ENCODE assay signal across 8 cellular contexts in the genomic region with DNA sequence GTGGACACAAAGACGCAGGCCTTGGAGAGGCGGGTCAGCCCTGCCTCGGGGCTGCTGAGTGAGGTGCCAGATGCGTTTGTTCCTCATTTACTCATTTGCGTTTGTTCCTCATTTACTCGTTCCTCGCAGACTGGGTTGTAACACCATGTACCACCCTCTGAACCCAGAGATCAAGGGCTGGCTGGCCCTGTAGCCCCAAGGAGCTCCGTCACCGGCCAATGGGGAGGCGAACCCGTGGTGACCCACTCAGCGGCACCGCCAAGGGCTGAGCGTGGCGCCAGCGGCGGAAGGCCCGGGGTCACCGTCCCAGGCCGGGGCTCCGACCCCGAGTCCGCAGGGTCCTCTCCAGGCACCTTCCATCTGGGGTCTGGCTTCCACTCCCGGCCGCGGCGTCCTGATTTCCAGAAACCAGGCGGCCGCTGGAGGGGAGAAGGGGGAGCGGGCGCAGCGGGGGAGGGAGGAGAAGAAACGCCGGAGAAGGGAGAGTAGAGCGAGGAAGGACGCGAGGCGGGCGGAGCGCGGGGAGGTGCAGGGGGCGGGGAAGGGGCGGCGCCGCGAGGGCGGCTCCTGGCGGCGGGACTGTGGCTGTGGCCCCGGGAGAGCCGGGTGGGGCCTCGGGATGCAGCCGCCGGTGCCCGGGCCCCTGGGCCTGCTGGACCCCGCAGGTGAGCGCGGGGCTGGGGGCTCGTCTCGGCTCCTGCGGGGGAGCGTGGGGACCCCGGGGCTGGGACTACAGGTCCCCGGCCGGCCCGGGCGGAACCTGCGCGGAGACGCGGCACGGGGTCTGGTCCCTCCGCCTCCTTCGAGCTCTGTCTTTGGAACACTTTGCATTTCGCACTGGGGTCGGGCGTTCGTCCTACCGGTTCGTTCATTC. TPM values are rescaled to one million over a fixed set of nuclear protein-coding genes. Genes with fewer than 3 reads are reported as not detected.
DNase-seq lines count a peak whose midpoint lies in the region; ATAC-seq and TF ChIP-seq lines count a peak whose summit lies in the region.

Gene TMEM255B (plus strand): TSS at position 576 of the 874 bp plus-strand sequence. CDS start 44 bp downstream, at position 620.

- peak within 1 kb of the TSS; percentile 98 for H3K4me2 ChIP-seq in fibroblast of lung (ENCODE audit: extremely low read depth, insufficient read depth, low read length)

- H4K20me1 ChIP-seq in fibroblast of lung (ENCODE audit: control insufficient read depth, extremely low read depth, insufficient read depth, low read length) = no peaks in the 10 kb centered on the region

- no peaks in the 10 kb centered on the region for H3K9me3 ChIP-seq in fibroblast of lung (ENCODE audit: control insufficient read depth, insufficient read depth, low read depth, low read length)
- H3K9me3 ChIP-seq in naive thymus-derived CD4-positive, alpha-beta T cell (ENCODE audit: control insufficient read depth in 2 of 3, low read length in 3 of 3) = no peaks in the 10 kb centered on the region

- no peaks in the 10 kb centered on the region for H3K36me3 Mint-ChIP-seq in activated T-helper 17 cell treated with anti-CD3 and anti-CD28 coated beads, Interleukin-2, amount 50 U/mL, for 72 hours (ENCODE audit: low read depth)
- H3K36me3 Mint-ChIP-seq in naive thymus-derived CD4-positive, alpha-beta T cell = no peaks in the 10 kb centered on the region
- no peaks in the 10 kb centered on the region for H3K36me3 Mint-ChIP-seq in stimulated activated effector memory CD8-positive, alpha-beta T cell treated with anti-CD3 and anti-CD28 coated beads, Interleukin-12 subunit alpha, Interleukin-12 subunit beta, amount 100 ng/mL, for 72 hours

- no peak within 1 kb of the TSS for H3K27ac ChIP-seq in fibroblast of lung (ENCODE audit: insufficient read depth, low read length)
- H3K27ac ChIP-seq in naive thymus-derived CD4-positive, alpha-beta T cell (ENCODE audit: low read depth, low read length) = no peak within 1 kb of the TSS

- peaks cover 17% of the 10 kb centered on the region for H3K4me1 Mint-ChIP-seq in activated T-helper 17 cell treated with anti-CD3 and anti-CD28 coated beads, Interleukin-2, amount 50 U/mL, for 72 hours
- peaks cover 13 to 21% (median 16%) of the 10 kb centered on the region in 7 donors for H3K4me1 Mint-ChIP-seq in naive thymus-derived CD4-positive, alpha-beta T cell
- peaks cover 20% of the 10 kb centered on the region for H3K4me1 Mint-ChIP-seq in stimulated activated effector memory CD8-positive, alpha-beta T cell treated with anti-CD3 and anti-CD28 coated beads, Interleukin-12 subunit alpha, Interleukin-12 subunit beta, amount 100 ng/mL, for 72 hours

- intact Hi-C loops in naive thymus-derived CD4-positive, alpha-beta T cell (cut with micrococcal nuclease) = loop anchor here in 1 of 2 donors (2.0 kb wide), 1 partner anchor 18 kb away; no protein-coding TSS in a partner anchor

- H3K79me2 ChIP-seq in fibroblast of lung (ENCODE audit: control insufficient read depth, insufficient read depth, low read length) = no peaks in the 10 kb centered on the region

- peak within 1 kb of the TSS; percentile 19 for H3K27ac Mint-ChIP-seq in activated T-helper 17 cell treated with anti-CD3 and anti-CD28 coated beads, Interleukin-2, amount 50 U/mL, for 72 hours
- peak within 1 kb of the TSS in 4 of 9 donors; percentile 35 to 84 (median 59) for H3K27ac Mint-ChIP-seq in naive thymus-derived CD4-positive, alpha-beta T cell
- H3K27ac Mint-ChIP-seq in stimulated activated effector memory CD8-positive, alpha-beta T cell treated with anti-CD3 and anti-CD28 coated beads, Interleukin-12 subunit alpha, Interleukin-12 subunit beta, amount 100 ng/mL, for 72 hours = no peak within 1 kb of the TSS

- TF ChIP-seq CTCF in fibroblast of lung (conservative IDR thresholded peaks at IDR 0.05 in 1 of 2, IDR thresholded peaks at IDR 0.05 in 1 of 2; ENCODE audit: low read depth in 1 of 2, low read length in 2 of 2) = no peak

- H3K36me3 ChIP-seq in fibroblast of lung (ENCODE audit: control insufficient read depth, insufficient read depth, low read length) = no peaks in the 10 kb centered on the region
- H3K36me3 ChIP-seq in naive thymus-derived CD4-positive, alpha-beta T cell (ENCODE audit: control insufficient read depth in 2 of 3, insufficient read depth in 3 of 3, low read length in 3 of 3) = no peaks in the 10 kb centered on the region

- H2AFZ ChIP-seq in fibroblast of lung (ENCODE audit: low read length) = peak within 1 kb of the TSS; percentile 88

- DNase-seq in AML-193 (lab: John Stamatoyannopoulos, UW) (peak; percentile 93 to 96), HT-29 (ENCODE audit: low spot score) (peak; percentile 76), RPMI7951 (ENCODE audit: low read depth) (peak; percentile 60), fibroblast of lung (ENCODE audit: low read depth in 2 of 2) (peak; percentile 62 to 66)
- DNase-seq in naive thymus-derived CD4-positive, alpha-beta T cell = peak; percentile 35 to 80 (median 62)
- DNase-seq in stimulated activated effector memory CD8-positive, alpha-beta T cell treated with anti-CD3 and anti-CD28 coated beads, Interleukin-12 subunit alpha, Interleukin-12 subunit beta, amount 100 ng/mL, for 72 hours (ENCODE audit: low spot score in 2 of 2) = peak; percentile 57 to 81

- H3K4me1 ChIP-seq in fibroblast of lung (ENCODE audit: control insufficient read depth, extremely low read depth, insufficient read depth, low read length) = no peaks in the 10 kb centered on the region
- peaks cover 6 to 14% of the 10 kb centered on the region in 2 donors for H3K4me1 ChIP-seq in naive thymus-derived CD4-positive, alpha-beta T cell (ENCODE audit: control insufficient read depth in 2 of 2, insufficient read depth in 2 of 2, low read length in 2 of 2)

- POLR2A ChIA-PET in naive thymus-derived CD4-positive, alpha-beta T cell (lab: Charles Lee) = no interaction called here

- H3K9ac ChIP-seq in fibroblast of lung (ENCODE audit: insufficient read depth, low read length) = peak within 1 kb of the TSS; percentile 55

- H3K27me3 Mint-ChIP-seq in activated T-helper 17 cell treated with anti-CD3 and anti-CD28 coated beads, Interleukin-2, amount 50 U/mL, for 72 hours = peaks cover 41% of the 10 kb centered on the region
- peaks cover 37 to 63% (median 51%) of the 10 kb centered on the region in 5 donors for H3K27me3 Mint-ChIP-seq in naive thymus-derived CD4-positive, alpha-beta T cell

- peak within 1 kb of the TSS; percentile 62 to 82 (median 72) for H3K4me3 ChIP-seq in fibroblast of lung (replicated peaks in 1 of 4; ENCODE audit: control extremely low read depth in 1 of 4, insufficient read depth in 1 of 4, low read depth in 3 of 4, low read length in 4 of 4)
- H3K4me3 ChIP-seq in naive thymus-derived CD4-positive, alpha-beta T cell (ENCODE audit: low read length) = peak within 1 kb of the TSS; percentile 62

- peak within 1 kb of the TSS; percentile 98 for H3K4me3 Mint-ChIP-seq in activated T-helper 17 cell treated with anti-CD3 and anti-CD28 coated beads, Interleukin-2, amount 50 U/mL, for 72 hours
- H3K4me3 Mint-ChIP-seq in naive thymus-derived CD4-positive, alpha-beta T cell = peak within 1 kb of the TSS; percentile 84 to 97 (median 92)
- H3K4me3 Mint-ChIP-seq in stimulated activated effector memory CD8-positive, alpha-beta T cell treated with anti-CD3 and anti-CD28 coated beads, Interleukin-12 subunit alpha, Interleukin-12 subunit beta, amount 100 ng/mL, for 72 hours = peak within 1 kb of the TSS; percentile 77

- H3K27me3 ChIP-seq in fibroblast of lung (ENCODE audit: control insufficient read depth, insufficient read depth, low read length) = peaks cover 3% of the 10 kb centered on the region
- H3K27me3 ChIP-seq in naive thymus-derived CD4-positive, alpha-beta T cell (ENCODE audit: control insufficient read depth in 2 of 2, insufficient read depth in 2 of 2, low read length in 2 of 2) = peaks cover 4 to 14% of the 10 kb centered on the region in 2 donors

- CTCF ChIA-PET in naive thymus-derived CD4-positive, alpha-beta T cell (lab: Charles Lee) = no interaction called here

- H3K9me3 Mint-ChIP-seq in activated T-helper 17 cell treated with anti-CD3 and anti-CD28 coated beads, Interleukin-2, amount 50 U/mL, for 72 hours = no peaks in the 10 kb centered on the region
- H3K9me3 Mint-ChIP-seq in naive thymus-derived CD4-positive, alpha-beta T cell = peaks cover 0 to 4% (median 0%) of the 10 kb centered on the region in 11 donors
- no peaks in the 10 kb centered on the region for H3K9me3 Mint-ChIP-seq in stimulated activated effector memory CD8-positive, alpha-beta T cell treated with anti-CD3 and anti-CD28 coated beads, Interleukin-12 subunit alpha, Interleukin-12 subunit beta, amount 100 ng/mL, for 72 hours

- peak; percentile 86 for ATAC-seq in GM19395 (IDR thresholded peaks at IDR 0.05; ENCODE audit: unreplicated experiment)
- ATAC-seq in activated T-helper 17 cell treated with anti-CD3 and anti-CD28 coated beads, Interleukin-2, amount 50 U/mL, for 72 hours (replicated peaks) = peak; percentile 98
- ATAC-seq in naive thymus-derived CD4-positive, alpha-beta T cell = peak; percentile 93
- ATAC-seq in stimulated activated effector memory CD8-positive, alpha-beta T cell treated with anti-CD3 and anti-CD28 coated beads, Interleukin-12 subunit alpha, Interleukin-12 subunit beta, amount 100 ng/mL, for 72 hours = peak; percentile 95

RNA-seq across cellular contexts. Expression of gene TMEM255B, which starts in this region (rescaled TPM):
- total RNA-seq in HT-29 (2014; rRNA removed; shearing (Covaris generic)) = 0.81 and 1.6 TPM in 2 replicates
- 0.60 and 0.78 TPM in 2 replicates for total RNA-seq in RPMI7951 (2014; rRNA removed; shearing (Covaris generic))
- total RNA-seq in activated T-helper 17 cell treated with anti-CD3 and anti-CD28 coated beads, Interleukin-2, amount 50 U/mL, for 72 hours = 1 to 10 TPM; 2.0 TPM
- total RNA-seq in fibroblast of lung = 0.26 and 10.4 TPM in 2 replicates
- 2.4 and 4.7 TPM in 2 replicates for polyA plus RNA-seq in fibroblast of lung
- polyA plus RNA-seq in fibroblast of lung (2012) = 3.7 and 6.4 TPM in 2 replicates
- 3.4 TPM in 1 of 2 replicates, not detected in the other for polyA minus RNA-seq in fibroblast of lung (ENCODE audit: low replicate concordance)
- total RNA-seq in naive thymus-derived CD4-positive, alpha-beta T cell = 1 to 10 TPM in 4 of 5 experiments, under 1 TPM in 1; 0.62 to 3.3 (median 1.6) TPM
- polyA plus RNA-seq in naive thymus-derived CD4-positive, alpha-beta T cell = under 1 TPM in 1 of 2 donors, not detected in 1; 0.08 TPM

Comparison
In these comparisons a context has a peak if more than half of its experiments do, and no peak if none do; other contexts are left out.
1. Peak in DNase-seq in RPMI7951; RNA of the gene not detected or under 1 TPM.